9 cellular contexts compared by ENCODE assay signal in genomic region chr18:49161627-49162026, GRCh38.
DNase-seq lines count a peak whose midpoint lies in the region; ATAC-seq, FAIRE-seq and TF ChIP-seq lines count a peak whose summit lies in the region.
"Had no signal": no experiment of that assay in that cellular context is flagged by ENCODE, and none has a peak within 500 bp of the region (broad histone marks: within the 10 kb centered on the region; RNA-seq: fewer than 3 reads in every experiment).

No MANE protein-coding gene starts in this region.

- no peaks in the 10 kb centered on the region for H3K4me1 Mint-ChIP-seq in endodermal cell

- H3K4me2 ChIP-seq in GM12878 (ENCODE audit: control insufficient read depth, insufficient read depth): peak overlapping the region; percentile 59

- intact Hi-C loops in GM12878 (cut with micrococcal nuclease; ENCODE audit: unreplicated experiment) (loop anchor here (5.0 kb wide), 2 partner anchors 214 to 484 kb away; no protein-coding TSS in a partner anchor), Right ventricle myocardium superior (cut with DNase I) (no loop called here)

- H3K27ac ChIP-seq in GM12878 (ENCODE audit: control insufficient read depth, insufficient read depth) (peak overlapping the region; percentile 71), endodermal cell (ENCODE audit: low read depth, low read length) (no peak overlapping the region)
- H3K27ac ChIP-seq: lower lobe of right lung had no signal

- no peaks in the 10 kb centered on the region for H3K36me3 ChIP-seq in GM12878 (ENCODE audit: control insufficient read depth in 2 of 2, insufficient read depth in 2 of 2, low read length in 1 of 2)
- no peaks in the 10 kb centered on the region for H3K36me3 ChIP-seq in endodermal cell (ENCODE audit: control insufficient read depth, insufficient read depth, low read length)

- TF ChIP-seq POLR2A in GM12878 (IDR thresholded peaks at IDR 0.05; ENCODE audit: low read depth, low read length): no peak

- no peak overlapping the region for H2AFZ ChIP-seq in GM12878 (ENCODE audit: control insufficient read depth, low read depth, low read length)

- RAD21 ChIA-PET in GM12878 (lab: Charles Lee; ENCODE audit: unreplicated experiment): interaction anchor here (0.6 to 2.9 kb wide), 22 partner anchors 9 to 492 kb away, joined by 3 to 21 read pairs (median 4); no protein-coding TSS in a partner anchor

- CTCF ChIA-PET in GM12878 (lab: Yijun Ruan, JAX): interaction anchor here (0.6 to 2.3 kb wide), 23 partner anchors 9 to 487 kb away, joined by 3 to 29 read pairs (median 4); no protein-coding TSS in a partner anchor

- H3K27me3 ChIP-seq in GM12878 (replicated peaks in 1 of 2; ENCODE audit: control insufficient read depth in 2 of 2, insufficient read depth in 2 of 2, low read length in 1 of 2): no peaks in the 10 kb centered on the region
- H3K27me3 ChIP-seq in endodermal cell (ENCODE audit: control insufficient read depth, insufficient read depth, low read length, poor library complexity, severe bottlenecking): no peaks in the 10 kb centered on the region

- H3K9ac ChIP-seq in GM12878 (ENCODE audit: control insufficient read depth, insufficient read depth, low read length) (no peak overlapping the region), endodermal cell (ENCODE audit: extremely low read depth, low read length, poor library complexity, severe bottlenecking) (no peak overlapping the region)

- FAIRE-seq in GM12878 (lab: Jason Lieb, UNC): peak; percentile 96

- no TSS peak for BruUV-seq in GM12878 (replicated peaks; lab: Mats Ljungman, UMichigan)

- H3K27ac Mint-ChIP-seq in endodermal cell: no peak overlapping the region

- H3K9me3 ChIP-seq in GM12878 (replicated peaks; ENCODE audit: control insufficient read depth, insufficient read depth, low read length): peaks cover 7% of the 10 kb centered on the region
- H3K9me3 ChIP-seq in endodermal cell (ENCODE audit: control insufficient read depth, low read length): peaks cover 11% of the 10 kb centered on the region

- WGBS in GM12878 (ENCODE audit: insufficient coverage, insufficient replicate concordance, low lambda C conversion rate, missing lambda C conversion rate): 0% methylated on average over 1 of the region's 1 CpG
- 100% methylated on average over 1 of the region's 1 CpG; no CpG with 5 or more reads in 1 of the 2 experiments for WGBS in endodermal cell (ENCODE audit: insufficient coverage in 1 of 2, insufficient read length in 1 of 2), 2 experiments

- SMC1A ChIA-PET in GM12878 (lab: Charles Lee; ENCODE audit: uncharacterized antibody, unreplicated experiment): interaction anchor here (0.6 to 2.5 kb wide), 23 partner anchors 10 to 451 kb away, joined by 3 to 23 read pairs (median 4); no protein-coding TSS in a partner anchor

- TF ChIP-seq CTCF in GM12878 (IDR thresholded peaks at IDR 0.05 in 2 of 3, conservative IDR thresholded peaks at IDR 0.05 in 1 of 3; ENCODE audit: control insufficient read depth in 2 of 3, extremely low read depth in 1 of 3, insufficient read depth in 1 of 3, low read depth in 3 of 3, low read length in 3 of 3) (no peak), endodermal cell (conservative IDR thresholded peaks at IDR 0.05) (no peak)

- H3K79me2 ChIP-seq in GM12878 (ENCODE audit: control insufficient read depth, insufficient read depth, low read length): no peaks in the 10 kb centered on the region

- POLR2A ChIA-PET in GM12878 (lab: Charles Lee): interaction anchor here (0.6 to 1.5 kb wide), 7 partner anchors 8 to 360 kb away, joined by 3 to 5 read pairs (median 3); no protein-coding TSS in a partner anchor

- H4K20me1 ChIP-seq in GM12878 (ENCODE audit: control insufficient read depth, insufficient read depth): no peaks in the 10 kb centered on the region

- peaks cover 12% of the 10 kb centered on the region for H3K36me3 Mint-ChIP-seq in endodermal cell (ENCODE audit: low read depth)

- ATAC-seq in GM19025 (IDR thresholded peaks at IDR 0.05; ENCODE audit: low read depth, unreplicated experiment) (peak; percentile 90), HG03108 (IDR thresholded peaks at IDR 0.05; ENCODE audit: unreplicated experiment) (peak; percentile 87), GM12878 (peak; percentile 96), Right ventricle myocardium superior (ENCODE audit: poor library complexity) (no peak)

- DNase-seq in AG08396 (ENCODE audit: low spot score) (peak; percentile 27), GM12878 (ENCODE audit: low read depth, low spot score) (peak; percentile 90), endodermal cell (no peak), Right ventricle myocardium superior (no peak), NCI-H1436 (lab: John Stamatoyannopoulos, UW) (no peak), NCI-H1092 treated with DMSO at 0.1 percent for 48 hours (lab: John Stamatoyannopoulos, UW) (no peak)
- DNase-seq: lower lobe of right lung had no signal

- no peak overlapping the region for H3K4me3 ChIP-seq in GM12878
- H3K4me3 ChIP-seq in endodermal cell (ENCODE audit: low read length): no peak overlapping the region
- H3K4me3 ChIP-seq: lower lobe of right lung had no signal

- TF ChIP-seq EP300 in GM12878 (IDR thresholded peaks at IDR 0.05; ENCODE audit: borderline replicate concordance in 1 of 2, control insufficient read depth in 1 of 2, low read depth in 2 of 2, low read length in 2 of 2): peak; percentile 97 to 99

- peaks cover 22% of the 10 kb centered on the region for H3K9me3 Mint-ChIP-seq in endodermal cell

- in situ Hi-C loops in GM12878 (cut with MboI): no loop called here

- H3K4me3 Mint-ChIP-seq in endodermal cell: no peak overlapping the region

- no peak for TF ChIP-seq RAD21 in GM12878 (IDR thresholded peaks at IDR 0.05; ENCODE audit: insufficient read depth, low read depth, low read length)

- H3K27me3 Mint-ChIP-seq in endodermal cell (ENCODE audit: insufficient read depth): no peaks in the 10 kb centered on the region

- peaks cover 35% of the 10 kb centered on the region for H3K4me1 ChIP-seq in GM12878 (ENCODE audit: control insufficient read depth, insufficient read depth, low read length)
- no peaks in the 10 kb centered on the region for H3K4me1 ChIP-seq in endodermal cell (ENCODE audit: control insufficient read depth, insufficient read depth, low read length)
- H3K4me1 ChIP-seq: lower lobe of right lung had no signal

TF ChIP-seq in GM12878, 131 proteins besides CTCF, POLR2A, EP300 and RAD21 (continues in another document):
- no peak for TF ChIP-seq BRCA1 (IDR thresholded peaks at IDR 0.05; ENCODE audit: low read depth, low read length)
- TF ChIP-seq JUND (IDR thresholded peaks at IDR 0.05; ENCODE audit: low read depth, low read length): peak; percentile 92
- peak; percentile 94 for TF ChIP-seq TCF12 (IDR thresholded peaks at IDR 0.05; ENCODE audit: low read depth, low read length)
- peak; percentile 86 for TF ChIP-seq EED (IDR thresholded peaks at IDR 0.05; ENCODE audit: low read depth)
- peak; percentile 95 for TF ChIP-seq BACH1 (IDR thresholded peaks at IDR 0.05; ENCODE audit: borderline replicate concordance)
- TF ChIP-seq PKNOX1 (IDR thresholded peaks at IDR 0.05): peak; percentile 60; the same call in 1 of the 2 replicates
- peak; percentile 51; the same call in 1 of the 2 replicates for TF ChIP-seq CHD2 (IDR thresholded peaks at IDR 0.05; ENCODE audit: borderline replicate concordance, low read depth, low read length)
- TF ChIP-seq MEF2B (IDR thresholded peaks at IDR 0.05; ENCODE audit: partially characterized antibody, poor library complexity, severe bottlenecking): peak; percentile 85
- TF ChIP-seq E4F1 (IDR thresholded peaks at IDR 0.05; ENCODE audit: borderline replicate concordance, partially characterized antibody): no peak
- peak; percentile 81 to 87 for TF ChIP-seq BHLHE40 (IDR thresholded peaks at IDR 0.05; ENCODE audit: borderline replicate concordance in 1 of 2, low read depth in 2 of 2, low read length in 1 of 2)
- peak; percentile 91 for TF ChIP-seq TCF3 (IDR thresholded peaks at IDR 0.05; ENCODE audit: borderline replicate concordance, insufficient read depth, low read depth, low read length)

Comparison
In these comparisons a context has a peak if more than half of its experiments do, and no peak if none do; other contexts are left out.
1. DNase-seq: peak in AG08396 (single experiment) and GM12878 (single experiment); none in endodermal cell (single experiment), Right ventricle myocardium superior (single experiment), NCI-H1436 (single experiment) and NCI-H1092 treated with DMSO at 0.1 percent for 48 hours (single experiment).